ENCODE assay signal across 8 cellular contexts in genomic region chr17:42016952-42017865, GRCh38. TPM values are rescaled to one million over a fixed set of nuclear protein-coding genes. Genes with fewer than 3 reads are reported as not detected.
DNase-seq lines count a peak whose midpoint lies in the region; ATAC-seq, FAIRE-seq and TF ChIP-seq lines count a peak whose summit lies in the region.

TSS of gene DNAJC7 (minus strand) at chr17:42017439. CDS start at chr17:42017416, 23 bp downstream.

- no peaks in the 10 kb centered on the region for H3K27me3 ChIP-seq in BE2C

- no peak for TF ChIP-seq CTCF in BE2C (IDR thresholded peaks at IDR 0.05; ENCODE audit: low read depth, low read length)
- TF ChIP-seq CTCF in coronary artery (IDR thresholded peaks at IDR 0.05), result no peak

- peak within 1 kb of the TSS; percentile 86 to 96 for H3K27ac ChIP-seq in coronary artery

- DNase-seq in BE2C (peak; percentile 95), GM19239 (ENCODE audit: insufficient read length, low spot score) (peak; percentile 84), NCI-H524 treated with DMSO at 0.1 percent for 48 hours (lab: John Stamatoyannopoulos, UW) (peak; percentile 82), coronary artery (ENCODE audit: low spot score) (peak; percentile 92), left lobe of liver (ENCODE audit: low spot score) (peak; percentile 91)
- DNase-seq in activated CD4-positive, alpha-beta T cell treated with anti-CD3 and anti-CD28 coated beads, Interleukin-2, amount 10 ng/mL, durations not matched to agents 24 days and 14 days, result peak; percentile 97
- DNase-seq in stimulated activated CD4-positive, alpha-beta T cell treated with anti-CD3 and anti-CD28 coated beads, Interleukin-2, amount 100 ng/mL, for 24 hours, result peak; percentile 89 to 90

- FAIRE-seq in GM19239 (lab: Jason Lieb, UNC), result peak; percentile 87

- peak within 1 kb of the TSS; percentile 93 for H3K4me3 ChIP-seq in BE2C (ENCODE audit: low read depth, low read length)
- peak within 1 kb of the TSS; percentile 97 for H3K4me3 ChIP-seq in coronary artery

- intact Hi-C loops in activated CD4-positive, alpha-beta T cell treated with anti-CD3 and anti-CD28 coated beads, Interleukin-2, amount 10 ng/mL, durations not matched to agents 24 days and 14 days (cut with micrococcal nuclease), result loop anchor here (1.0 to 5.0 kb wide), 4 partner anchors 50 to 138 kb away; partner anchors contain the start of genes ACLY, DHX58 and RAB5C

- H3K9me3 Mint-ChIP-seq in activated CD4-positive, alpha-beta T cell treated with anti-CD3 and anti-CD28 coated beads, Interleukin-2, amount 10 ng/mL, durations not matched to agents 24 days and 14 days, result peaks cover 4% of the 10 kb centered on the region

- H3K4me3 Mint-ChIP-seq in activated CD4-positive, alpha-beta T cell treated with anti-CD3 and anti-CD28 coated beads, Interleukin-2, amount 10 ng/mL, durations not matched to agents 24 days and 14 days, result peak within 1 kb of the TSS; percentile 99

- peaks cover 21% of the 10 kb centered on the region for H3K36me3 Mint-ChIP-seq in activated CD4-positive, alpha-beta T cell treated with anti-CD3 and anti-CD28 coated beads, Interleukin-2, amount 10 ng/mL, durations not matched to agents 24 days and 14 days (ENCODE audit: low read depth)

- H3K4me1 Mint-ChIP-seq in activated CD4-positive, alpha-beta T cell treated with anti-CD3 and anti-CD28 coated beads, Interleukin-2, amount 10 ng/mL, durations not matched to agents 24 days and 14 days, result peaks cover 50% of the 10 kb centered on the region

- peak within 1 kb of the TSS; percentile 96 for H3K27ac Mint-ChIP-seq in activated CD4-positive, alpha-beta T cell treated with anti-CD3 and anti-CD28 coated beads, Interleukin-2, amount 10 ng/mL, durations not matched to agents 24 days and 14 days

- no peaks in the 10 kb centered on the region for H3K4me1 ChIP-seq in BE2C

- ATAC-seq in HG03457 (IDR thresholded peaks at IDR 0.05; ENCODE audit: unreplicated experiment) (peak; percentile 68), left lobe of liver (peak; percentile 92)

- no peaks in the 10 kb centered on the region for H3K9me3 ChIP-seq in BE2C

- H3K27me3 Mint-ChIP-seq in activated CD4-positive, alpha-beta T cell treated with anti-CD3 and anti-CD28 coated beads, Interleukin-2, amount 10 ng/mL, durations not matched to agents 24 days and 14 days, result no peaks in the 10 kb centered on the region

- H3K36me3 ChIP-seq in BE2C, result peaks cover 5% of the 10 kb centered on the region

RNA-seq across cellular contexts. Expression of gene DNAJC7, which starts in this region (rescaled TPM):
- 202 TPM for polyA plus RNA-seq in BE2C (2012; ENCODE audit: insufficient read depth, insufficient read length, low read depth)
- total RNA-seq in activated CD4-positive, alpha-beta T cell treated with anti-CD3 and anti-CD28 coated beads, Interleukin-2, amount 10 ng/mL, durations not matched to agents 24 days and 14 days, result 121 and 128 TPM in 2 replicates
- 33.2 TPM for total RNA-seq in left lobe of liver

Comparison
In these comparisons a context has a peak if more than half of its experiments do, and no peak if none do; other contexts are left out.
1. Peak in every context shown above with its lines: DNase-seq, ATAC-seq, H3K4me3 ChIP-seq and H3K27ac ChIP-seq.